Comparison of ENCODE assay signal across 8 cellular contexts in genomic region chr3:129306206-129306605, GRCh38. TPM values are rescaled to one million over a fixed set of nuclear protein-coding genes. Genes with fewer than 3 reads are reported as not detected.
A peak's percentile ranks its signal among the peaks of the same experiment; 100 is the strongest.
DNase-seq lines count a peak whose midpoint lies in the region; ATAC-seq and TF ChIP-seq lines count a peak whose summit lies in the region.
"Not testable (repeated sequence)": the region's sequence is repeated elsewhere in the genome, so short reads cannot be mapped to it uniquely, and the experiment has no call there.

No MANE protein-coding gene starts in this region.

- H3K9me3 Mint-ChIP-seq in CD4-positive, CD25-positive, alpha-beta regulatory T cell; activated naive CD4-positive, alpha-beta T cell treated with anti-CD3 and anti-CD28 coated beads, Interleukin-2, amount 50 U/mL, for 24 hours; dendritic cell treated with granulocyte-macrophage colony-stimulating factor and Interleukin-4, amounts not matched to agents 40 ng/mL and 50 ng/mL, for 4 days; progenitor cell of endocrine pancreas (ENCODE audit: low read depth): not testable (repeated sequence)

- not testable (repeated sequence) for DNase-seq in CD4-positive, CD25-positive, alpha-beta regulatory T cell; cardiac muscle cell (ENCODE audit: low read depth in 1 of 2, low spot score in 1 of 2); progenitor cell of endocrine pancreas (ENCODE audit: low spot score, unreplicated experiment); tibial artery

- peak overlapping the region; percentile 26 to 73 (median 63) for H3K27ac Mint-ChIP-seq in CD4-positive, CD25-positive, alpha-beta regulatory T cell
- H3K27ac Mint-ChIP-seq in activated naive CD4-positive, alpha-beta T cell treated with anti-CD3 and anti-CD28 coated beads, Interleukin-2, amount 50 U/mL, for 24 hours = peak overlapping the region; percentile 70
- H3K27ac Mint-ChIP-seq in dendritic cell treated with granulocyte-macrophage colony-stimulating factor and Interleukin-4, amounts not matched to agents 40 ng/mL and 50 ng/mL, for 4 days = peak overlapping the region; percentile 57
- H3K27ac Mint-ChIP-seq in progenitor cell of endocrine pancreas = peak overlapping the region; percentile 75

- not testable (repeated sequence) for H3F3A ChIP-seq in OCI-LY1 (ENCODE audit: insufficient read depth, low read length)

- not testable (repeated sequence) for H3K9me3 ChIP-seq in CD4-positive, CD25-positive, alpha-beta regulatory T cell (ENCODE audit: control insufficient read depth in 2 of 2, low read length in 2 of 2); OCI-LY1 (ENCODE audit: low read length); cardiac muscle cell (ENCODE audit: low read depth); mesodermal cell (ENCODE audit: control insufficient read depth, low read length); tibial artery

- not testable (repeated sequence) for H3K9ac ChIP-seq in OCI-LY1 (ENCODE audit: low read length)

- not testable (repeated sequence) for H3K27ac ChIP-seq in CD4-positive, CD25-positive, alpha-beta regulatory T cell (ENCODE audit: insufficient read depth, low read length, poor library complexity, severe bottlenecking)
- H3K27ac ChIP-seq in OCI-LY1 (ENCODE audit: low read depth, low read length, poor library complexity, severe bottlenecking) (peak overlapping the region; percentile 48), cardiac muscle cell (peak overlapping the region; percentile 98), mesodermal cell (ENCODE audit: low read depth, low read length, severe bottlenecking) (peak overlapping the region; percentile 98), tibial artery (peak overlapping the region; percentile 84 to 85)

- not testable (repeated sequence) for H3K4me3 ChIP-seq in CD4-positive, CD25-positive, alpha-beta regulatory T cell (ENCODE audit: low read depth, low read length); OCI-LY1 (ENCODE audit: low read depth, low read length, poor library complexity, severe bottlenecking); cardiac muscle cell; mesodermal cell (ENCODE audit: extremely low read depth, insufficient read depth, low read length, poor library complexity, severe bottlenecking)
- H3K4me3 ChIP-seq in tibial artery = peak overlapping the region; percentile 40 to 51

- H3K9me2 ChIP-seq in OCI-LY1 (ENCODE audit: low read depth, low read length) = not testable (repeated sequence)

- 90 to 99% methylated on average over 8 to 9 of the region's 9 CpGs for WGBS in mesodermal cell (ENCODE audit: insufficient coverage in 2 of 2), 2 experiments

- peaks cover 47% of the 10 kb centered on the region for H3K36me3 ChIP-seq in CD4-positive, CD25-positive, alpha-beta regulatory T cell (ENCODE audit: control insufficient read depth, insufficient read depth, low read length)
- peaks cover 60% of the 10 kb centered on the region for H3K36me3 ChIP-seq in OCI-LY1 (ENCODE audit: insufficient read depth, low read length)
- not testable (repeated sequence) for H3K36me3 ChIP-seq in cardiac muscle cell
- peaks cover 28% of the 10 kb centered on the region for H3K36me3 ChIP-seq in mesodermal cell (ENCODE audit: control insufficient read depth, insufficient read depth, low read length)
- H3K36me3 ChIP-seq in tibial artery = peaks cover 10 to 35% (median 25%) of the 10 kb centered on the region in 3 donors

- not testable (repeated sequence) for H3K4me1 ChIP-seq in CD4-positive, CD25-positive, alpha-beta regulatory T cell (ENCODE audit: control insufficient read depth, insufficient read depth, low read length, poor library complexity, severe bottlenecking); OCI-LY1 (ENCODE audit: insufficient read depth, low read length, severe bottlenecking)
- H3K4me1 ChIP-seq in cardiac muscle cell (ENCODE audit: low read depth) = peaks cover 33% of the 10 kb centered on the region
- H3K4me1 ChIP-seq in mesodermal cell (ENCODE audit: control insufficient read depth, insufficient read depth, low read length, poor library complexity, severe bottlenecking) = peaks cover 28% of the 10 kb centered on the region
- peaks cover 0 to 18% (median 6%) of the 10 kb centered on the region in 4 donors for H3K4me1 ChIP-seq in tibial artery

- H3K27me3 ChIP-seq in CD4-positive, CD25-positive, alpha-beta regulatory T cell (ENCODE audit: control insufficient read depth, insufficient read depth, low read length); OCI-LY1 (ENCODE audit: insufficient read depth, low read length); cardiac muscle cell; tibial artery: not testable (repeated sequence)

- TF ChIP-seq CTCF in OCI-LY1 (IDR thresholded peaks at IDR 0.05; ENCODE audit: low read length); cardiac muscle cell (IDR thresholded peaks at IDR 0.05; ENCODE audit: low read depth, low read length); progenitor cell of endocrine pancreas (IDR thresholded peaks at IDR 0.05; ENCODE audit: unreplicated experiment); tibial artery (IDR thresholded peaks at IDR 0.05): not testable (repeated sequence)

- not testable (repeated sequence) for H2AFZ ChIP-seq in OCI-LY1 (ENCODE audit: low read length)

- not testable (repeated sequence) for H3K27me3 Mint-ChIP-seq in CD4-positive, CD25-positive, alpha-beta regulatory T cell; activated naive CD4-positive, alpha-beta T cell treated with anti-CD3 and anti-CD28 coated beads, Interleukin-2, amount 50 U/mL, for 24 hours; dendritic cell treated with granulocyte-macrophage colony-stimulating factor and Interleukin-4, amounts not matched to agents 40 ng/mL and 50 ng/mL, for 4 days; progenitor cell of endocrine pancreas

- not testable (repeated sequence) for ATAC-seq in CD4-positive, CD25-positive, alpha-beta regulatory T cell (ENCODE audit: low read depth in 2 of 2)

- peaks cover 10 to 33% (median 19%) of the 10 kb centered on the region in 4 donors for H3K4me1 Mint-ChIP-seq in CD4-positive, CD25-positive, alpha-beta regulatory T cell
- H3K4me1 Mint-ChIP-seq in activated naive CD4-positive, alpha-beta T cell treated with anti-CD3 and anti-CD28 coated beads, Interleukin-2, amount 50 U/mL, for 24 hours = peaks cover 40% of the 10 kb centered on the region
- peaks cover 47% of the 10 kb centered on the region for H3K4me1 Mint-ChIP-seq in dendritic cell treated with granulocyte-macrophage colony-stimulating factor and Interleukin-4, amounts not matched to agents 40 ng/mL and 50 ng/mL, for 4 days (ENCODE audit: low read depth)
- peaks cover 12% of the 10 kb centered on the region for H3K4me1 Mint-ChIP-seq in progenitor cell of endocrine pancreas (ENCODE audit: low read depth)

- peaks cover 37% of the 10 kb centered on the region for H3K36me3 Mint-ChIP-seq in CD4-positive, CD25-positive, alpha-beta regulatory T cell
- peaks cover 13% of the 10 kb centered on the region for H3K36me3 Mint-ChIP-seq in activated naive CD4-positive, alpha-beta T cell treated with anti-CD3 and anti-CD28 coated beads, Interleukin-2, amount 50 U/mL, for 24 hours
- H3K36me3 Mint-ChIP-seq in dendritic cell treated with granulocyte-macrophage colony-stimulating factor and Interleukin-4, amounts not matched to agents 40 ng/mL and 50 ng/mL, for 4 days (ENCODE audit: low read depth) = peaks cover 17% of the 10 kb centered on the region
- peaks cover 11% of the 10 kb centered on the region for H3K36me3 Mint-ChIP-seq in progenitor cell of endocrine pancreas (ENCODE audit: insufficient read depth)

- not testable (repeated sequence) for H3K4me2 ChIP-seq in OCI-LY1 (ENCODE audit: low read length)

- H4K20me1 ChIP-seq in OCI-LY1 (ENCODE audit: insufficient read depth, low read length) = not testable (repeated sequence)

- peak overlapping the region in 1 of 4 donors; percentile 24 for H3K4me3 Mint-ChIP-seq in CD4-positive, CD25-positive, alpha-beta regulatory T cell
- peak overlapping the region; percentile 44 for H3K4me3 Mint-ChIP-seq in activated naive CD4-positive, alpha-beta T cell treated with anti-CD3 and anti-CD28 coated beads, Interleukin-2, amount 50 U/mL, for 24 hours
- peak overlapping the region; percentile 68 for H3K4me3 Mint-ChIP-seq in dendritic cell treated with granulocyte-macrophage colony-stimulating factor and Interleukin-4, amounts not matched to agents 40 ng/mL and 50 ng/mL, for 4 days
- H3K4me3 Mint-ChIP-seq in progenitor cell of endocrine pancreas (ENCODE audit: low read depth) = peak overlapping the region; percentile 64

- not testable (repeated sequence) for H3K79me2 ChIP-seq in OCI-LY1 (ENCODE audit: insufficient read depth, low read length)

- intact Hi-C loops in dendritic cell treated with granulocyte-macrophage colony-stimulating factor and Interleukin-4, amounts not matched to agents 40 ng/mL and 50 ng/mL, for 4 days (cut with micrococcal nuclease); tibial artery (cut with DNase I; ENCODE audit: low total_unique reads): not testable (repeated sequence)

RNA-seq across cellular contexts. Expression of gene HMCES, which starts 27.5 kb away (rescaled TPM):
- 64.1 TPM for total RNA-seq in CD4-positive, CD25-positive, alpha-beta regulatory T cell
- 100 to 1,000 TPM in 2 of 4 donors, 10 to 100 TPM in 2; 90.9 to 115 (median 100) TPM for polyA plus RNA-seq in CD4-positive, CD25-positive, alpha-beta regulatory T cell
- total RNA-seq in cardiac muscle cell (45.2 and 50.9 TPM in 2 replicates), progenitor cell of endocrine pancreas (35.3 TPM in 2 replicates)
- 53.0 and 59.8 TPM in 2 replicates for polyA plus RNA-seq in cardiac muscle cell
- polyA plus RNA-seq in mesodermal cell (2013, experiment 1 of 2) = 42.3 TPM
- polyA plus RNA-seq in mesodermal cell (2013, experiment 2 of 2) = 39.6 TPM

RNA-seq across cellular contexts. Expression of gene COPG1, which starts 56.8 kb away (rescaled TPM):
- total RNA-seq in CD4-positive, CD25-positive, alpha-beta regulatory T cell = 90.4 TPM
- 100 to 1,000 TPM in 1 of 4 donors, 10 to 100 TPM in 3; 67.7 to 105 (median 85.0) TPM for polyA plus RNA-seq in CD4-positive, CD25-positive, alpha-beta regulatory T cell
- total RNA-seq in cardiac muscle cell (114 and 137 TPM in 2 replicates), progenitor cell of endocrine pancreas (141 and 145 TPM in 2 replicates)
- 128 and 154 TPM in 2 replicates for polyA plus RNA-seq in cardiac muscle cell
- polyA plus RNA-seq in mesodermal cell (2013, experiment 1 of 2) = 184 TPM
- polyA plus RNA-seq in mesodermal cell (2013, experiment 2 of 2) = 161 TPM
